In the genomic region with DNA sequence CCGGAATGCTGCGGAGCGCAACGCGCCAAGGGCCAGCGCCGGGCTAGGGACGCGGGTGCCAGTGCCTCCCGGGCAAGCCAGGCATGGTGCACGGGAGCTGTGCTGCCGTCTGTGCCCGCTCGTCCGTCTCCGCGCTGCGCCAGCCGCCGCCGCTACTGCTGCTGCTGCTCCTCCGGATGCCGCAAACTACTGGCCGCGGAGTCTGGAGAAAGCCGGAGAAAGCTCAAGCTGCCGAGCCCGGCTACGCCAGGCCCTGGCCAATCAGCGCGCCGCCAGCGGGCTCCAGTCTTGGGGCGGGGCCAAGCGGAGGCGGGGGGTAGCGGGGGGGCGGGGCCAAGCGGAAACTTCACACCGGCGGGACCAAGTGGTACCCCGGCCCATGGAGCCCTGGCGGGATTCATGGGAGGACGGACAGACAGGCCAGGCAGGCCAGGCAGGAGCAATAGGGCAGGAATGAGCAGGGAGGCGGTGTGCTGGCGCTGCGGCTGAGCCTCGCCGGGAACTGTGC, we compare ENCODE assay signal across 8 cellular contexts. TPM values are rescaled to one million over a fixed set of nuclear protein-coding genes. Genes with fewer than 3 reads are reported as not detected.
DNase-seq lines count a peak whose midpoint lies in the region; ATAC-seq and TF ChIP-seq lines count a peak whose summit lies in the region.

A gene with protein sequence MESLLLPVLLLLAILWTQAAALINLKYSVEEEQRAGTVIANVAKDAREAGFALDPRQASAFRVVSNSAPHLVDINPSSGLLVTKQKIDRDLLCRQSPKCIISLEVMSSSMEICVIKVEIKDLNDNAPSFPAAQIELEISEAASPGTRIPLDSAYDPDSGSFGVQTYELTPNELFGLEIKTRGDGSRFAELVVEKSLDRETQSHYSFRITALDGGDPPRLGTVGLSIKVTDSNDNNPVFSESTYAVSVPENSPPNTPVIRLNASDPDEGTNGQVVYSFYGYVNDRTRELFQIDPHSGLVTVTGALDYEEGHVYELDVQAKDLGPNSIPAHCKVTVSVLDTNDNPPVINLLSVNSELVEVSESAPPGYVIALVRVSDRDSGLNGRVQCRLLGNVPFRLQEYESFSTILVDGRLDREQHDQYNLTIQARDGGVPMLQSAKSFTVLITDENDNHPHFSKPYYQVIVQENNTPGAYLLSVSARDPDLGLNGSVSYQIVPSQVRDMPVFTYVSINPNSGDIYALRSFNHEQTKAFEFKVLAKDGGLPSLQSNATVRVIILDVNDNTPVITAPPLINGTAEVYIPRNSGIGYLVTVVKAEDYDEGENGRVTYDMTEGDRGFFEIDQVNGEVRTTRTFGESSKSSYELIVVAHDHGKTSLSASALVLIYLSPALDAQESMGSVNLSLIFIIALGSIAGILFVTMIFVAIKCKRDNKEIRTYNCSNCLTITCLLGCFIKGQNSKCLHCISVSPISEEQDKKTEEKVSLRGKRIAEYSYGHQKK (N-terminal part only) (minus strand): TSS at position 191 of the 508 bp plus-strand sequence. CDS start 1,676 bp downstream, outside the sequence.

- 9% methylated on average over 9 of the region's 49 CpGs; no CpG with 5 or more reads in 1 of the 2 donors for WGBS in gastroesophageal sphincter (ENCODE audit: low coverage in 1 of 2), 2 donors
- 55% methylated on average over 48 of the region's 49 CpGs; no CpG with 5 or more reads in 1 of the 2 donors for WGBS in transverse colon (ENCODE audit: low coverage in 1 of 2), 2 donors

- peak within 1 kb of the TSS; percentile 51 for H2AFZ ChIP-seq in neuron (ENCODE audit: low read depth, low read length)

- H3K4me1 ChIP-seq in gastroesophageal sphincter (peaks cover 0 to 25% (median 4%) of the 10 kb centered on the region in 3 donors), neuron (ENCODE audit: insufficient read depth, low read length) (peaks cover 3% of the 10 kb centered on the region), transverse colon (peaks cover 0 to 19% (median 10%) of the 10 kb centered on the region in 4 donors)

- TF ChIP-seq CTCF in gastroesophageal sphincter (IDR thresholded peaks at IDR 0.05) (no peak), transverse colon (IDR thresholded peaks at IDR 0.05) (no peak)

- in situ Hi-C loops in Caki2 (cut with HindIII; ENCODE audit: low pct_unique_long_range_greater_than_20kb, low sequenced_read_pairs) = no loop called here
- in situ Hi-C loops in transverse colon (cut with MboI; ENCODE audit: low pct_ligation_motif_present in 1 of 4, low pct_unique_long_range_greater_than_20kb in 1 of 4, low sequenced_read_pairs in 3 of 4) = no loop called here

- H3K36me3 ChIP-seq in gastroesophageal sphincter (no peaks in the 10 kb centered on the region), neuron (ENCODE audit: insufficient read depth, low read length) (peaks cover 9% of the 10 kb centered on the region), transverse colon (no peaks in the 10 kb centered on the region)

- H3K9me3 ChIP-seq in gastroesophageal sphincter (no peaks in the 10 kb centered on the region), neuron (ENCODE audit: low read length) (peaks cover 16% of the 10 kb centered on the region), transverse colon (no peaks in the 10 kb centered on the region)

- ATAC-seq in gastroesophageal sphincter (peak; percentile 63), HG03378 (IDR thresholded peaks at IDR 0.05; ENCODE audit: unreplicated experiment) (no peak)

- TF ChIP-seq POLR2A in gastroesophageal sphincter (IDR thresholded peaks at IDR 0.05) (no peak), transverse colon (IDR thresholded peaks at IDR 0.05) (peak; percentile 24)

- H3K4me3 ChIP-seq in gastroesophageal sphincter (peak within 1 kb of the TSS; percentile 32 to 51), neuron (ENCODE audit: low read length) (peak within 1 kb of the TSS; percentile 65), transverse colon (peak within 1 kb of the TSS in 3 of 4 donors; percentile 22 to 49 (median 30))

- intact Hi-C loops in transverse colon (cut with DNase I; ENCODE audit: low total_unique reads) = no loop called here

- DNase-seq in Caki2 (ENCODE audit: low read depth) (peak; percentile 40), HuH-7.5 (ENCODE audit: low spot score) (peak; percentile 87), transverse colon (peak; percentile 42), NCI-H446 treated with DMSO at 0.1 percent for 48 hours (lab: John Stamatoyannopoulos, UW) (no peak)
- DNase-seq in activated T-cell treated with anti-CD3 and anti-CD28 coated beads, Interleukin-2, amount 50 U/mL, for 48 hours = peak; percentile 44 to 60

- peaks cover 60% of the 10 kb centered on the region for H3K27me3 ChIP-seq in gastroesophageal sphincter
- H3K27me3 ChIP-seq in neuron (ENCODE audit: insufficient read depth, low read length) = no peaks in the 10 kb centered on the region
- peaks cover 76% of the 10 kb centered on the region for H3K27me3 ChIP-seq in transverse colon

- TF ChIP-seq EP300 in gastroesophageal sphincter (IDR thresholded peaks at IDR 0.05) (no peak), transverse colon (IDR thresholded peaks at IDR 0.05; ENCODE audit: low read depth) (no peak)

- H3K27ac ChIP-seq in gastroesophageal sphincter (peak within 1 kb of the TSS in 1 of 4 donors; percentile 21), transverse colon (no peak within 1 kb of the TSS)

RNA-seq across cellular contexts. Expression of the gene that starts here (rescaled TPM):
- not detected in 2 replicates for total RNA-seq in Caki2 (2014; rRNA removed; shearing (Covaris generic); ENCODE audit: low replicate concordance)
- total RNA-seq in gastroesophageal sphincter (1 to 10 TPM in 3 of 4 donors, under 1 TPM in 1; 0.62 to 1.7 (median 1.4) TPM), transverse colon (1 to 10 TPM in 1 of 4 donors, under 1 TPM in 3; 0.37 to 1.4 (median 0.60) TPM)

Comparison
In these comparisons a context has a peak if more than half of its experiments do, and no peak if none do; other contexts are left out.
1. Peak in DNase-seq in Caki2; RNA of the gene not detected or under 1 TPM.